8 cellular contexts compared by ENCODE assay signal in the genomic region with DNA sequence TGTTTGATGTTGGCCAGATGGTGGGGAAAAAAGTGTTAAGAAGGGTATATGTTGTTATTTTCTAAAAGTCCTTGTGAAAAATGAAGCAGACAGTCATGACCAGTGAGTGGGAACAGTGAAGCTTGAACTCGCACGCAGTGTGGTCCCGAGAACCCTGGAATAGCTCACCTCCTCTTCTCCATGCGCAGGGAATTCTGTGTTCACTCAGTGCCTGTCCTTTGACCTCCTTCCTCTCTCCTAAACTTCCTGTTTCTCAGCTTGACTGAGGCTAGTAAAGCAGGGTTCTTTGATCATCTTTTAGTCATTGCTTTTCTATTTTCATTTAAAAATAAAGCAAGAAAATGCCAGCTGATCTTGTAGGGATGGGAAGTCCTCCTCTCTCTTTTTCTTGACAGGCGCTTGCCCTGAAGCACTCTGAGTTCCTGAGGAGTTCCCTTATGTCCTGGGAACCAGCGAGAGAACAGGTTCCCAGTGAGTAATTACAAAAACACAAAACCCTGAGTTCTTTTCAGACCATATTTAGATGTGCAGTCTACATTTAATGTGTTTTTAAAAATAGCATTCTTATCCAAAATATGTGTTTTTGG.
DNase-seq lines count a peak whose midpoint lies in the region; ATAC-seq and TF ChIP-seq lines count a peak whose summit lies in the region.

No MANE protein-coding gene starts in this region.

- peaks cover 85% of the 10 kb centered on the region for H3K4me1 Mint-ChIP-seq in stimulated activated naive CD8-positive, alpha-beta T cell treated with anti-CD3 and anti-CD28 coated beads, Interleukin-15, amount 100 ng/mL, for 72 hours

- DNase-seq in LHCN-M2 (ENCODE audit: low read depth) (peak; percentile 86), brain microvascular endothelial cell (peak; percentile 89), left colon (no peak), NCI-H1930 (lab: John Stamatoyannopoulos, UW) (no peak), RKO (ENCODE audit: low spot score) (no peak), 8988T (no peak)
- no peak for DNase-seq in stimulated activated naive CD8-positive, alpha-beta T cell treated with anti-CD3 and anti-CD28 coated beads, Interleukin-15, amount 100 ng/mL, for 72 hours

- intact Hi-C loops in left colon (cut with DNase I, micrococcal nuclease), result no loop called here

- in situ Hi-C loops in brain microvascular endothelial cell (cut with HindIII; ENCODE audit: low pct_ligation_motif_present, low sequenced_read_pairs), result no loop called here

- no peaks in the 10 kb centered on the region for H3K36me3 ChIP-seq in brain microvascular endothelial cell (replicated peaks)

- H3K27ac ChIP-seq in brain microvascular endothelial cell, result peak overlapping the region; percentile 99

- ATAC-seq in left colon (peak; percentile 61), HG03045 (IDR thresholded peaks at IDR 0.05; ENCODE audit: unreplicated experiment) (no peak)
- no peak for ATAC-seq in stimulated activated naive CD8-positive, alpha-beta T cell treated with anti-CD3 and anti-CD28 coated beads, Interleukin-15, amount 100 ng/mL, for 72 hours

- H3K27me3 ChIP-seq in brain microvascular endothelial cell (replicated peaks), result no peaks in the 10 kb centered on the region

- peak overlapping the region in 1 of 2 donors; percentile 16 for H3K4me3 Mint-ChIP-seq in stimulated activated naive CD8-positive, alpha-beta T cell treated with anti-CD3 and anti-CD28 coated beads, Interleukin-15, amount 100 ng/mL, for 72 hours

- H3K27ac Mint-ChIP-seq in stimulated activated naive CD8-positive, alpha-beta T cell treated with anti-CD3 and anti-CD28 coated beads, Interleukin-15, amount 100 ng/mL, for 72 hours, result peak overlapping the region; percentile 31 to 67

- H3K4me3 ChIP-seq in brain microvascular endothelial cell (ENCODE audit: low read depth, low read length), result no peak overlapping the region

- H3K27me3 Mint-ChIP-seq in stimulated activated naive CD8-positive, alpha-beta T cell treated with anti-CD3 and anti-CD28 coated beads, Interleukin-15, amount 100 ng/mL, for 72 hours, result no peaks in the 10 kb centered on the region

- TF ChIP-seq CTCF in brain microvascular endothelial cell (IDR thresholded peaks at IDR 0.05; ENCODE audit: low read depth, low read length, missing control alignments), result no peak

- peaks cover 11 to 22% of the 10 kb centered on the region in 2 donors for H3K9me3 Mint-ChIP-seq in stimulated activated naive CD8-positive, alpha-beta T cell treated with anti-CD3 and anti-CD28 coated beads, Interleukin-15, amount 100 ng/mL, for 72 hours

Comparison
In these comparisons a context has a peak if more than half of its experiments do, and no peak if none do; other contexts are left out.
1. DNase-seq: peak in LHCN-M2 (single experiment) and brain microvascular endothelial cell (single experiment); none in left colon (0 of 2), stimulated activated naive CD8-positive, alpha-beta T cell treated with anti-CD3 and anti-CD28 coated beads, Interleukin-15, amount 100 ng/mL, for 72 hours (0 of 2), NCI-H1930 (0 of 2), RKO (single experiment) and 8988T (single experiment).